8 cellular contexts compared by ENCODE assay signal in genomic region chr3:138608322-138609214, GRCh38. TPM values are rescaled to one million over a fixed set of nuclear protein-coding genes. Genes with fewer than 3 reads are reported as not detected.
A peak's percentile ranks its signal among the peaks of the same experiment; 100 is the strongest.
DNase-seq lines count a peak whose midpoint lies in the region; ATAC-seq and TF ChIP-seq lines count a peak whose summit lies in the region.

FAIM (plus strand) TSS chr3:138608771; CDS start chr3:138619727, 10,956 bp downstream.

- no peak within 1 kb of the TSS for H3K23ac ChIP-seq in trophoblast cell (ENCODE audit: low read length)

- peak within 1 kb of the TSS; percentile 91 for H4K8ac ChIP-seq in trophoblast cell (ENCODE audit: low read depth, low read length)

- H3K18ac ChIP-seq in trophoblast cell (ENCODE audit: low read length), result peak within 1 kb of the TSS; percentile 72

- TF ChIP-seq CTCF in cardiac muscle cell (IDR thresholded peaks at IDR 0.05; ENCODE audit: low read depth, low read length) (no peak), tibial artery (IDR thresholded peaks at IDR 0.05) (no peak)

- peak; percentile 73 for ATAC-seq in GM21529 (IDR thresholded peaks at IDR 0.05; ENCODE audit: unreplicated experiment)
- ATAC-seq in activated naive CD8-positive, alpha-beta T cell treated with anti-CD3 and anti-CD28 coated beads, Interleukin-2, amount 10 ng/mL, durations not matched to agents 7 days and 5 days (ENCODE audit: low read depth), result peak; percentile 80

- H3K79me1 ChIP-seq in trophoblast cell (ENCODE audit: low read length), result peaks cover 8% of the 10 kb centered on the region

- peak within 1 kb of the TSS; percentile 37 for H3K4me3 ChIP-seq in cardiac muscle cell
- peak within 1 kb of the TSS; percentile 73 for H3K4me3 ChIP-seq in trophoblast cell (ENCODE audit: low read depth, low read length)
- peak within 1 kb of the TSS; percentile 77 to 84 for H3K4me3 ChIP-seq in tibial artery

- H3K9ac ChIP-seq in trophoblast cell (ENCODE audit: low read length), result peak within 1 kb of the TSS; percentile 36

- POLR2A ChIA-PET in activated naive CD8-positive, alpha-beta T cell treated with anti-CD3 and anti-CD28 coated beads, Interleukin-2, amount 10 ng/mL, durations not matched to agents 7 days and 5 days (lab: Charles Lee), result interaction anchor here (0.6 to 3.9 kb wide), 3 partner anchors 14 to 328 kb away, joined by 3 to 25 read pairs (median 5); partner anchors contain the start of gene CEP70

- H2AFZ ChIP-seq in trophoblast cell (ENCODE audit: insufficient read depth, low read length, poor library complexity), result peak within 1 kb of the TSS; percentile 88

- no peaks in the 10 kb centered on the region for H3K36me3 ChIP-seq in cardiac muscle cell
- no peaks in the 10 kb centered on the region for H3K36me3 ChIP-seq in trophoblast cell (ENCODE audit: control insufficient read depth in 1 of 2, insufficient read depth in 2 of 2, low read length in 2 of 2)
- H3K36me3 ChIP-seq in tibial artery, result no peaks in the 10 kb centered on the region

- peak within 1 kb of the TSS; percentile 84 for H4K91ac ChIP-seq in trophoblast cell (ENCODE audit: low read depth, low read length)

- no peak within 1 kb of the TSS for H2AK5ac ChIP-seq in trophoblast cell (ENCODE audit: low read length)

- H3K27ac ChIP-seq in cardiac muscle cell (peak within 1 kb of the TSS; percentile 87), trophoblast cell (ENCODE audit: low read depth, low read length) (peak within 1 kb of the TSS; percentile 19), tibial artery (peak within 1 kb of the TSS; percentile 95 to 98)

- peak within 1 kb of the TSS; percentile 81 for H3K14ac ChIP-seq in trophoblast cell (ENCODE audit: low read length)

- H3K4me2 ChIP-seq in trophoblast cell (ENCODE audit: low read length), result peak within 1 kb of the TSS; percentile 63

- H3K36me3 Mint-ChIP-seq in IgD-negative memory B cell, result no peaks in the 10 kb centered on the region
- H3K36me3 Mint-ChIP-seq in activated naive CD8-positive, alpha-beta T cell treated with anti-CD3 and anti-CD28 coated beads, Interleukin-2, amount 10 ng/mL, durations not matched to agents 7 days and 5 days, result peaks cover 17% of the 10 kb centered on the region

- H3K27me3 Mint-ChIP-seq in IgD-negative memory B cell, result no peaks in the 10 kb centered on the region
- H3K27me3 Mint-ChIP-seq in activated naive CD8-positive, alpha-beta T cell treated with anti-CD3 and anti-CD28 coated beads, Interleukin-2, amount 10 ng/mL, durations not matched to agents 7 days and 5 days, result peaks cover 2% of the 10 kb centered on the region

- H3K9me3 Mint-ChIP-seq in IgD-negative memory B cell, result peaks cover 0 to 2% (median 0%) of the 10 kb centered on the region in 3 donors
- peaks cover 7% of the 10 kb centered on the region for H3K9me3 Mint-ChIP-seq in activated naive CD8-positive, alpha-beta T cell treated with anti-CD3 and anti-CD28 coated beads, Interleukin-2, amount 10 ng/mL, durations not matched to agents 7 days and 5 days

- peaks cover 12 to 19% (median 13%) of the 10 kb centered on the region in 3 donors for H3K4me1 Mint-ChIP-seq in IgD-negative memory B cell
- peaks cover 15% of the 10 kb centered on the region for H3K4me1 Mint-ChIP-seq in activated naive CD8-positive, alpha-beta T cell treated with anti-CD3 and anti-CD28 coated beads, Interleukin-2, amount 10 ng/mL, durations not matched to agents 7 days and 5 days

- no peak within 1 kb of the TSS for H3K4ac ChIP-seq in trophoblast cell (ENCODE audit: low read depth, low read length)

- H3K9me3 ChIP-seq in cardiac muscle cell (ENCODE audit: low read depth) (no peaks in the 10 kb centered on the region), trophoblast cell (ENCODE audit: insufficient read depth, low read depth, low read length) (no peaks in the 10 kb centered on the region), tibial artery (no peaks in the 10 kb centered on the region)

- peaks cover 4% of the 10 kb centered on the region for H3K79me2 ChIP-seq in trophoblast cell (ENCODE audit: control insufficient read depth, insufficient read depth, low read length, poor library complexity)

- intact Hi-C loops in tibial artery (cut with DNase I; ENCODE audit: low total_unique reads), result loop anchor here (10.0 kb wide), 1 partner anchor 86 kb away; no protein-coding TSS in a partner anchor

- DNase-seq in ELF-1 (ENCODE audit: low read depth, low spot score) (peak; percentile 85), SK-N-DZ (ENCODE audit: low spot score) (peak; percentile 84), cardiac muscle cell (ENCODE audit: low read depth in 1 of 2, low spot score in 1 of 2) (peak; percentile 70 to 76), trophoblast cell (peak; percentile 52 to 71), tibial artery (peak; percentile 61 to 86)
- DNase-seq in activated naive CD8-positive, alpha-beta T cell treated with anti-CD3 and anti-CD28 coated beads, Interleukin-2, amount 10 ng/mL, durations not matched to agents 7 days and 5 days, result peak; percentile 84

- H3K4me3 Mint-ChIP-seq in IgD-negative memory B cell, result peak within 1 kb of the TSS; percentile 81 to 97 (median 92)
- H3K4me3 Mint-ChIP-seq in activated naive CD8-positive, alpha-beta T cell treated with anti-CD3 and anti-CD28 coated beads, Interleukin-2, amount 10 ng/mL, durations not matched to agents 7 days and 5 days, result peak within 1 kb of the TSS; percentile 91

- peak within 1 kb of the TSS; percentile 65 for H2BK5ac ChIP-seq in trophoblast cell (ENCODE audit: low read depth, low read length, poor library complexity)

- H3K4me1 ChIP-seq in cardiac muscle cell (ENCODE audit: low read depth), result peaks cover 3% of the 10 kb centered on the region
- H3K4me1 ChIP-seq in trophoblast cell (ENCODE audit: control insufficient read depth in 1 of 2, insufficient read depth in 2 of 2, low read length in 2 of 2), result peaks cover 0 to 2% of the 10 kb centered on the region in 2 experiments
- peaks cover 0 to 14% (median 6%) of the 10 kb centered on the region in 4 donors for H3K4me1 ChIP-seq in tibial artery

- H2BK12ac ChIP-seq in trophoblast cell (ENCODE audit: low read length), result no peak within 1 kb of the TSS

- H4K12ac ChIP-seq in trophoblast cell (ENCODE audit: low read depth, low read length), result peak within 1 kb of the TSS; percentile 89

- H3K27ac Mint-ChIP-seq in IgD-negative memory B cell, result peak within 1 kb of the TSS; percentile 85 to 99 (median 94)
- H3K27ac Mint-ChIP-seq in activated naive CD8-positive, alpha-beta T cell treated with anti-CD3 and anti-CD28 coated beads, Interleukin-2, amount 10 ng/mL, durations not matched to agents 7 days and 5 days, result peak within 1 kb of the TSS; percentile 99

- no CpG with 5 or more reads among the region's 79 CpGs for WGBS in trophoblast cell (ENCODE audit: extremely low coverage, insufficient coverage, insufficient read length)

- no peaks in the 10 kb centered on the region for H3K27me3 ChIP-seq in cardiac muscle cell
- no peaks in the 10 kb centered on the region for H3K27me3 ChIP-seq in trophoblast cell (ENCODE audit: insufficient read depth, low read length)
- no peaks in the 10 kb centered on the region for H3K27me3 ChIP-seq in tibial artery

- H2BK120ac ChIP-seq in trophoblast cell (ENCODE audit: insufficient read depth, low read length, poor library complexity), result peak within 1 kb of the TSS; percentile 74

RNA-seq across cellular contexts. Expression of gene FAIM, which starts in this region (rescaled TPM):
- 14.3 TPM for polyA plus RNA-seq in IgD-negative memory B cell
- polyA plus RNA-seq in SK-N-DZ (2014; cell fraction: cytosol; rRNA removed), result 29.3 and 32.8 TPM in 2 replicates
- polyA plus RNA-seq in SK-N-DZ (2014; cell fraction: nucleus; rRNA removed), result 18.1 and 26.5 TPM in 2 replicates
- total RNA-seq in activated naive CD8-positive, alpha-beta T cell treated with anti-CD3 and anti-CD28 coated beads, Interleukin-2, amount 10 ng/mL, durations not matched to agents 7 days and 5 days, result 1 to 10 TPM; 2.7 to 5.2 TPM
- 8.3 and 9.1 TPM in 2 replicates for total RNA-seq in cardiac muscle cell
- polyA plus RNA-seq in cardiac muscle cell, result 4.2 and 12.6 TPM in 2 replicates
- polyA plus RNA-seq in trophoblast cell (2013), result 8.2 and 9.0 TPM in 2 replicates

Comparison
In these comparisons a context has a peak if more than half of its experiments do, and no peak if none do; other contexts are left out.
1. Peak in every context shown above with its lines: DNase-seq, ATAC-seq, H3K4me3 ChIP-seq and H3K27ac ChIP-seq.
2. H3K27ac ChIP-seq: peak in every context shown above with its lines; median percentile 96 in tibial artery; 87 in cardiac muscle cell; 19 in trophoblast cell.